8 cellular contexts compared by ENCODE assay signal in genomic region chr14:55581011-55581806, GRCh38. TPM values are rescaled to one million over a fixed set of nuclear protein-coding genes. Genes with fewer than 3 reads are reported as not detected.
DNase-seq lines count a peak whose midpoint lies in the region; ATAC-seq, FAIRE-seq and TF ChIP-seq lines count a peak whose summit lies in the region.

No MANE protein-coding gene starts in this region.

- peak overlapping the region; percentile 70 to 93 for H3K27ac ChIP-seq in ovary

- ATAC-seq in HG02642 (IDR thresholded peaks at IDR 0.05; ENCODE audit: poor library complexity, unreplicated experiment) (peak; percentile 22), Right ventricle myocardium inferior (peak; percentile 18)

- TF ChIP-seq CTCF in ovary (IDR thresholded peaks at IDR 0.05), result no peak

- H3K36me3 ChIP-seq in ovary, result no peaks in the 10 kb centered on the region

- peak; percentile 13 for FAIRE-seq in urothelium cell line (lab: Jason Lieb, UNC)

- H3K4me1 ChIP-seq in ovary (ENCODE audit: insufficient read depth), result peaks cover 9% of the 10 kb centered on the region

- H3K27me3 ChIP-seq in ovary, result no peaks in the 10 kb centered on the region

- TF ChIP-seq EP300 in ovary (IDR thresholded peaks at IDR 0.05), result no peak

- H3K4me3 ChIP-seq in ovary, result peak overlapping the region; percentile 51

- TF ChIP-seq POLR2A in ovary (IDR thresholded peaks at IDR 0.05), result no peak

- peak; percentile 73 for DNase-seq in ELF-1 (ENCODE audit: low read depth, low spot score)
- peak; percentile 63 for DNase-seq in RKO (ENCODE audit: low spot score)
- DNase-seq in activated naive CD4-positive, alpha-beta T cell (lab: John Stamatoyannopoulos, UW), result peak in 3 of 4 experiments; percentile 2 to 28 (median 4)
- DNase-seq in Right ventricle myocardium inferior (ENCODE audit: missing footprints), result peak; percentile 81
- peak in 4 of 5 donors; percentile 45 to 67 (median 65) for DNase-seq in ovary
- DNase-seq in urothelium cell line (ENCODE audit: low spot score), result peak; percentile 66
- DNase-seq in GM19238 (ENCODE audit: insufficient read length, low spot score), result no peak

- intact Hi-C loops in Right ventricle myocardium inferior (cut with DNase I), result loop anchor here (5.0 kb wide), 2 partner anchors 46 to 101 kb away; no protein-coding TSS in a partner anchor
- intact Hi-C loops in ovary (cut with DNase I), result no loop called here

- H3K9me3 ChIP-seq in ovary, result no peaks in the 10 kb centered on the region

- WGBS in ovary, 3 donors, result 4 to 6% (median 6%) methylated on average over 27 of the region's 27 CpGs

RNA-seq across cellular contexts. Expression of gene KTN1, which starts 1.2 kb away (rescaled TPM):
- 288 TPM for total RNA-seq in Right ventricle myocardium inferior
- total RNA-seq in ovary, result 100 to 1,000 TPM in 6 of 7 donors, 10 to 100 TPM in 1; 98.0 to 144 (median 129) TPM
- 100 to 1,000 TPM in 1 of 2 donors, 10 to 100 TPM in 1; 84.4 to 107 TPM for polyA plus RNA-seq in ovary
